9 cellular contexts compared by ENCODE assay signal in genomic region chr19:19463348-19464117, GRCh38. TPM values are rescaled to one million over a fixed set of nuclear protein-coding genes. Genes with fewer than 3 reads are reported as not detected.
A peak's percentile ranks its signal among the peaks of the same experiment; 100 is the strongest.
DNase-seq lines count a peak whose midpoint lies in the region; ATAC-seq and TF ChIP-seq lines count a peak whose summit lies in the region.
"Had no signal": no experiment of that assay in that cellular context is flagged by ENCODE, and none has a peak within 500 bp of the region (broad histone marks: within the 10 kb centered on the region; RNA-seq: fewer than 3 reads in every experiment).

No MANE protein-coding gene starts in this region.

- H3K4ac ChIP-seq in mesendoderm (ENCODE audit: low read depth, low read length) = no peak overlapping the region

- no peak for ATAC-seq in activated T-cell treated with anti-CD3 and anti-CD28 coated beads, Interleukin-2, amount 50 U/mL, for 72 hours (replicated peaks in 1 of 2)
- ATAC-seq in upper lobe of left lung (ENCODE audit: low FRiP score in 2 of 2) = peak in 1 of 2 donors; percentile 24
- no peak for ATAC-seq in GM19455 (IDR thresholded peaks at IDR 0.05; ENCODE audit: unreplicated experiment)
- no peak for ATAC-seq in HG02642 (IDR thresholded peaks at IDR 0.05; ENCODE audit: poor library complexity, unreplicated experiment)

- H2AK5ac ChIP-seq in mesendoderm (ENCODE audit: low read length) = no peak overlapping the region

- peaks cover 10 to 16% of the 10 kb centered on the region in 2 donors for H3K9me3 Mint-ChIP-seq in activated T-cell treated with anti-CD3 and anti-CD28 coated beads, Interleukin-2, amount 50 U/mL, for 72 hours

- no peak overlapping the region for H3K4me3 ChIP-seq in mesendoderm (ENCODE audit: low read length)
- no peak overlapping the region for H3K4me3 ChIP-seq in upper lobe of left lung

- no peak for DNase-seq in activated T-cell treated with anti-CD3 and anti-CD28 coated beads, Interleukin-2, amount 50 U/mL, for 72 hours
- DNase-seq in activated T-cell treated with anti-CD3 and anti-CD28 coated beads for 4 hours = no peak
- peak; percentile 52 for DNase-seq in dedifferentiated amniotic fluid mesenchymal stem cell (ENCODE audit: extremely low spot score)
- peak; percentile 44 for DNase-seq in mesendoderm
- DNase-seq in upper lobe of left lung = no peak
- DNase-seq in stimulated activated CD4-positive, alpha-beta T cell treated with anti-CD3 and anti-CD28 coated beads, Interleukin-1b, Interleukin-23, amount 100 ng/mL, for 48 hours = no peak

- H3K27ac Mint-ChIP-seq in activated T-cell treated with anti-CD3 and anti-CD28 coated beads, Interleukin-2, amount 50 U/mL, for 72 hours = peak overlapping the region; percentile 48

- H3K27me3 Mint-ChIP-seq in activated T-cell treated with anti-CD3 and anti-CD28 coated beads, Interleukin-2, amount 50 U/mL, for 72 hours (ENCODE audit: low read depth) = no peaks in the 10 kb centered on the region

- peak overlapping the region; percentile 96 for H3K23ac ChIP-seq in mesendoderm (ENCODE audit: low read length)

- H3K27me3 ChIP-seq in mesendoderm (ENCODE audit: insufficient read depth, low read length, poor library complexity) = no peaks in the 10 kb centered on the region
- H3K27me3 ChIP-seq in upper lobe of left lung = no peaks in the 10 kb centered on the region

- peaks cover 54% of the 10 kb centered on the region for H3K79me1 ChIP-seq in mesendoderm (ENCODE audit: low read length)

- WGBS in mesendoderm (ENCODE audit: extremely low coverage, insufficient coverage, low lambda C conversion rate) = no CpG with 5 or more reads among the region's 19 CpGs
- 76 to 87% methylated on average over 12 to 17 of the region's 19 CpGs for WGBS in upper lobe of left lung, 2 donors

- H3K4me2 ChIP-seq in mesendoderm (ENCODE audit: low read length) = no peak overlapping the region

- peak overlapping the region; percentile 18 for H3K27ac ChIP-seq in mesendoderm (ENCODE audit: low read depth, low read length)
- peak overlapping the region; percentile 78 to 92 (median 86) for H3K27ac ChIP-seq in upper lobe of left lung
- H3K27ac ChIP-seq: HL-60 had no signal

- peak overlapping the region; percentile 11 for H3K18ac ChIP-seq in mesendoderm (ENCODE audit: low read length)

- H4K5ac ChIP-seq in mesendoderm (ENCODE audit: low read length) = no peak overlapping the region

- peaks cover 85% of the 10 kb centered on the region for H3K79me2 ChIP-seq in mesendoderm (ENCODE audit: control insufficient read depth, insufficient read depth, low read length)

- H3K4me1 Mint-ChIP-seq in activated T-cell treated with anti-CD3 and anti-CD28 coated beads, Interleukin-2, amount 50 U/mL, for 72 hours (ENCODE audit: low read depth) = peaks cover 71% of the 10 kb centered on the region

- H3K36me3 ChIP-seq in mesendoderm (ENCODE audit: control insufficient read depth, insufficient read depth, low read length) (peaks cover 13% of the 10 kb centered on the region), upper lobe of left lung (peaks cover 7 to 33% (median 18%) of the 10 kb centered on the region in 4 donors)

- H2BK120ac ChIP-seq in mesendoderm (ENCODE audit: low read depth, low read length) = no peak overlapping the region

- TF ChIP-seq CTCF in upper lobe of left lung (IDR thresholded peaks at IDR 0.05) = no peak

- H3K9ac ChIP-seq in mesendoderm (ENCODE audit: low read length) = peak overlapping the region; percentile 69

- H3K4me3 Mint-ChIP-seq in activated T-cell treated with anti-CD3 and anti-CD28 coated beads, Interleukin-2, amount 50 U/mL, for 72 hours = peak overlapping the region in 1 of 2 donors; percentile 18

- H3K9me3 ChIP-seq in upper lobe of left lung = peaks cover 4 to 10% (median 8%) of the 10 kb centered on the region in 4 donors

- H4K8ac ChIP-seq in mesendoderm (ENCODE audit: low read depth, low read length) = no peak overlapping the region

- H2BK15ac ChIP-seq in mesendoderm (replicated peaks; ENCODE audit: low read depth) = no peak overlapping the region

- peak overlapping the region; percentile 43 for H2BK5ac ChIP-seq in mesendoderm (ENCODE audit: low read length)

- H3K36me3 Mint-ChIP-seq in activated T-cell treated with anti-CD3 and anti-CD28 coated beads, Interleukin-2, amount 50 U/mL, for 72 hours (ENCODE audit: insufficient read depth in 2 of 2) = peaks cover 31 to 39% of the 10 kb centered on the region in 2 donors

- TF ChIP-seq POLR2A in upper lobe of left lung (IDR thresholded peaks at IDR 0.05) = no peak

- H3K56ac ChIP-seq in mesendoderm (ENCODE audit: low read length) = peak overlapping the region; percentile 73

- no peak for TF ChIP-seq EP300 in upper lobe of left lung (IDR thresholded peaks at IDR 0.05)

- H3K4me1 ChIP-seq in mesendoderm (ENCODE audit: control insufficient read depth, low read depth, low read length) = peaks cover 38% of the 10 kb centered on the region
- H3K4me1 ChIP-seq in upper lobe of left lung = peaks cover 61 to 67% (median 62%) of the 10 kb centered on the region in 4 donors

RNA-seq across cellular contexts. Expression of gene TSSK6, which starts 51.8 kb away (rescaled TPM):
- total RNA-seq in activated T-cell treated with anti-CD3 and anti-CD28 coated beads, Interleukin-2, amount 50 U/mL, for 72 hours = 1 to 10 TPM; 5.0 to 5.6 TPM
- 0.77 TPM for polyA plus RNA-seq in mesendoderm (2013, experiment 1 of 2)
- 0.67 TPM for polyA plus RNA-seq in mesendoderm (2013, experiment 2 of 2)
- total RNA-seq in upper lobe of left lung = 1 to 10 TPM; 1.7 to 7.3 (median 3.1) TPM

RNA-seq across cellular contexts. Expression of gene NDUFA13, which starts 52.5 kb away (rescaled TPM):
- total RNA-seq in activated T-cell treated with anti-CD3 and anti-CD28 coated beads, Interleukin-2, amount 50 U/mL, for 72 hours = 100 to 1,000 TPM; 229 to 263 TPM
- 203 TPM for polyA plus RNA-seq in mesendoderm (2013, experiment 1 of 2)
- 202 TPM for polyA plus RNA-seq in mesendoderm (2013, experiment 2 of 2)
- 100 to 1,000 TPM in 3 of 6 donors, 10 to 100 TPM in 3; 24.3 to 305 (median 112) TPM for total RNA-seq in upper lobe of left lung

RNA-seq across cellular contexts. Expression of gene GATAD2A, which starts 58.1 kb away (rescaled TPM):
- total RNA-seq in activated T-cell treated with anti-CD3 and anti-CD28 coated beads, Interleukin-2, amount 50 U/mL, for 72 hours = 100 to 1,000 TPM; 100 to 126 TPM
- 125 TPM for polyA plus RNA-seq in mesendoderm (2013, experiment 1 of 2)
- polyA plus RNA-seq in mesendoderm (2013, experiment 2 of 2) = 121 TPM
- total RNA-seq in upper lobe of left lung = 100 to 1,000 TPM in 2 of 6 donors, 10 to 100 TPM in 4; 60.8 to 182 (median 88.0) TPM

Comparison
In these comparisons a context has a peak if more than half of its experiments do, and no peak if none do; other contexts are left out.
1. DNase-seq: peak in dedifferentiated amniotic fluid mesenchymal stem cell (single experiment) and mesendoderm (single experiment); none in activated T-cell treated with anti-CD3 and anti-CD28 coated beads, Interleukin-2, amount 50 U/mL, for 72 hours (0 of 2), activated T-cell treated with anti-CD3 and anti-CD28 coated beads for 4 hours (single experiment), upper lobe of left lung (0 of 2) and stimulated activated CD4-positive, alpha-beta T cell treated with anti-CD3 and anti-CD28 coated beads, Interleukin-1b, Interleukin-23, amount 100 ng/mL, for 48 hours (single experiment).